Comparison of ENCODE assay signal across 30 cellular contexts in the genomic region with DNA sequence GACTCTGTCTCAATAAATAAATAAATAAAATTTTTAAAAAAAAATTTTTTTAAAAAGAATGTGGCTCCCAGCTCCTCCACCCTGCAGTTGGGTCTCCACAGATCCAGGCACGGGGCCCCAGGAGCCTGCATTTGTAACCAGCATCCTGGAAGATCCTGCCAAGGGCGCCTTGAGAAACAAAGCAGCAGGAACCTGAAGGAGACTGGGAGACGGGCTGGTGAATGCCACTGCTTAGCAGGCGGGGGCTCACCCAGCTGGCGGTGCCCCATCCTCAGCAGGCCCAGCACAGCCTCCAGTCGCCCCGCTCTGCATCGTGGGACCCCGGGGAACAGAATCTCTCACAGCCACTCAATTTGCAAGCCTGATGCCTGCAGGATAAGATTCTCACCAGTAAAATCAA.
"Had no signal": no experiment of that assay in that cellular context is flagged by ENCODE, and none has a peak within 500 bp of the region (broad histone marks: within the 10 kb centered on the region; RNA-seq: fewer than 3 reads in every experiment).

No MANE protein-coding gene starts in this region.

- H3K27me3 Mint-ChIP-seq: activated B cell treated with CpG ODN at 0.5 μM for 24 hours; activated CD8-positive, alpha-beta T cell treated with anti-CD3 and anti-CD28 coated beads for 36 hours; activated naive CD4-positive, alpha-beta T cell treated with anti-CD3 and anti-CD28 coated beads, Interleukin-2, amount 10 ng/mL, durations not matched to agents 7 days and 5 days; activated naive CD8-positive, alpha-beta T cell treated with anti-CD3 and anti-CD28 coated beads, Interleukin-2, amount 10 ng/mL, durations not matched to agents 7 days and 5 days; activated T-helper 17 cell treated with anti-CD3 and anti-CD28 coated beads, Interleukin-2, amount 50 U/mL, for 72 hours; T-cell had no signal

- H3K36me3 ChIP-seq: brain microvascular endothelial cell, esophagus squamous epithelium, gastroesophageal sphincter, WERI-Rb-1 had no signal

- H3K36me3 Mint-ChIP-seq: activated naive CD4-positive, alpha-beta T cell treated with anti-CD3 and anti-CD28 coated beads, Interleukin-2, amount 10 ng/mL, durations not matched to agents 7 days and 5 days; activated naive CD4-positive, alpha-beta T cell treated with anti-CD3 and anti-CD28 coated beads, Interleukin-2, amount 50 U/mL, for 72 hours; activated naive CD8-positive, alpha-beta T cell treated with anti-CD3 and anti-CD28 coated beads, Interleukin-2, amount 10 ng/mL, durations not matched to agents 7 days and 5 days; T-cell had no signal

- H3K9me3 Mint-ChIP-seq: activated B cell treated with CpG ODN at 0.5 μM for 24 hours; activated CD8-positive, alpha-beta T cell treated with anti-CD3 and anti-CD28 coated beads for 36 hours; activated naive CD4-positive, alpha-beta T cell treated with anti-CD3 and anti-CD28 coated beads, Interleukin-2, amount 50 U/mL, for 72 hours; activated naive CD8-positive, alpha-beta T cell treated with anti-CD3 and anti-CD28 coated beads, Interleukin-2, amount 10 ng/mL, durations not matched to agents 7 days and 5 days; activated T-helper 17 cell treated with anti-CD3 and anti-CD28 coated beads, Interleukin-2, amount 50 U/mL, for 72 hours; effector memory CD8-positive, alpha-beta T cell; T-helper 1 cell treated with Interleukin-12 subunit alpha and Interleukin-12 subunit beta and Interleukin-4 antibody, amounts not matched to agents 30 μg/mL and 1 μg/mL, for 36 hours; T-helper 2 cell treated with Interferon-gamma antibody and Interleukin-4, amounts not matched to agents 5 μg/mL and 100 μg/mL, for 36 hours had no signal

- H3K27ac ChIP-seq: brain microvascular endothelial cell, epithelial cell of prostate, esophagus squamous epithelium, gastroesophageal sphincter, WERI-Rb-1 had no signal

- H3K27me3 ChIP-seq: brain microvascular endothelial cell, esophagus squamous epithelium had no signal

- DNase-seq: activated B cell treated with CpG ODN at 0.5 μM for 24 hours; activated CD4-positive, alpha-beta T cell treated with anti-CD3 and anti-CD28 coated beads for 48 hours; activated CD4-positive, alpha-beta T cell treated with anti-CD3 and anti-CD28 coated beads, Interleukin-2, amount 50 U/mL, for 1 hour; activated CD4-positive, alpha-beta T cell treated with anti-CD3 and anti-CD28 coated beads, Interleukin-2, amount 50 U/mL, for 48 hours; activated CD8-positive, alpha-beta memory T cell treated with anti-CD3 and anti-CD28 coated beads for 24 hours; activated CD8-positive, alpha-beta T cell treated with anti-CD3 and anti-CD28 coated beads for 36 hours; activated gamma-delta T cell; activated naive CD4-positive, alpha-beta T cell; activated naive CD4-positive, alpha-beta T cell treated with anti-CD3 and anti-CD28 coated beads, Interleukin-2, amount 10 ng/mL, durations not matched to agents 7 days and 5 days; activated naive CD8-positive, alpha-beta T cell treated with anti-CD3 and anti-CD28 coated beads, Interleukin-2, amount 10 ng/mL, durations not matched to agents 7 days and 5 days; activated T-cell treated with anti-CD3 and anti-CD28 coated beads, Interleukin-2, amount 50 U/mL, for 4 hours; brain microvascular endothelial cell; caudate nucleus; cortex of kidney; dermis blood vessel endothelial cell; effector CD4-positive, alpha-beta T cell; effector memory CD8-positive, alpha-beta T cell; esophagus squamous epithelium; foreskin melanocyte; SW 1271; T-cell; T1000; WERI-Rb-1 had no signal

- H3K4me1 Mint-ChIP-seq: activated B cell treated with CpG ODN at 0.5 μM for 24 hours; activated naive CD4-positive, alpha-beta T cell treated with anti-CD3 and anti-CD28 coated beads, Interleukin-2, amount 10 ng/mL, durations not matched to agents 7 days and 5 days; activated naive CD8-positive, alpha-beta T cell treated with anti-CD3 and anti-CD28 coated beads, Interleukin-2, amount 10 ng/mL, durations not matched to agents 7 days and 5 days; activated T-helper 17 cell treated with anti-CD3 and anti-CD28 coated beads, Interleukin-2, amount 50 U/mL, for 72 hours; T-cell had no signal

- H3K9me3 ChIP-seq: esophagus squamous epithelium, gastroesophageal sphincter had no signal

- H3K27ac Mint-ChIP-seq: activated B cell treated with CpG ODN at 0.5 μM for 24 hours; activated CD8-positive, alpha-beta T cell treated with anti-CD3 and anti-CD28 coated beads for 36 hours; activated naive CD4-positive, alpha-beta T cell treated with anti-CD3 and anti-CD28 coated beads, Interleukin-2, amount 10 ng/mL, durations not matched to agents 7 days and 5 days; activated naive CD8-positive, alpha-beta T cell treated with anti-CD3 and anti-CD28 coated beads, Interleukin-2, amount 10 ng/mL, durations not matched to agents 7 days and 5 days; activated T-helper 17 cell treated with anti-CD3 and anti-CD28 coated beads, Interleukin-2, amount 50 U/mL, for 72 hours; effector memory CD8-positive, alpha-beta T cell; T-cell; T-helper 1 cell treated with Interleukin-12 subunit alpha and Interleukin-12 subunit beta and Interleukin-4 antibody, amounts not matched to agents 30 μg/mL and 1 μg/mL, for 36 hours; T-helper 2 cell treated with Interferon-gamma antibody and Interleukin-4, amounts not matched to agents 5 μg/mL and 100 μg/mL, for 36 hours had no signal

- H3K4me1 ChIP-seq: esophagus squamous epithelium, gastroesophageal sphincter had no signal

- H3K4me3 ChIP-seq: esophagus squamous epithelium, gastroesophageal sphincter had no signal

- H3K4me3 Mint-ChIP-seq: activated B cell treated with CpG ODN at 0.5 μM for 24 hours; activated CD8-positive, alpha-beta T cell treated with anti-CD3 and anti-CD28 coated beads for 36 hours; activated naive CD4-positive, alpha-beta T cell treated with anti-CD3 and anti-CD28 coated beads, Interleukin-2, amount 10 ng/mL, durations not matched to agents 7 days and 5 days; activated naive CD8-positive, alpha-beta T cell treated with anti-CD3 and anti-CD28 coated beads, Interleukin-2, amount 10 ng/mL, durations not matched to agents 7 days and 5 days; activated T-cell treated with anti-CD3 and anti-CD28 coated beads, Interleukin-2, amount 50 U/mL, for 4 hours; activated T-helper 17 cell treated with anti-CD3 and anti-CD28 coated beads, Interleukin-2, amount 50 U/mL, for 72 hours; effector memory CD8-positive, alpha-beta T cell; T-cell; T-helper 1 cell treated with Interleukin-12 subunit alpha and Interleukin-12 subunit beta and Interleukin-4 antibody, amounts not matched to agents 30 μg/mL and 1 μg/mL, for 36 hours; T-helper 2 cell treated with Interferon-gamma antibody and Interleukin-4, amounts not matched to agents 5 μg/mL and 100 μg/mL, for 36 hours had no signal

- ATAC-seq: activated CD4-positive, CD25-positive, alpha-beta regulatory T cell treated with anti-CD3 and anti-CD28 coated beads, Interleukin-2, amount 50 U/mL, for 24 hours; activated CD8-positive, alpha-beta T cell treated with anti-CD3 and anti-CD28 coated beads for 36 hours; activated naive CD4-positive, alpha-beta T cell treated with anti-CD3 and anti-CD28 coated beads, Interleukin-2, amount 50 U/mL, for 72 hours; activated T-cell treated with anti-CD3 and anti-CD28 coated beads, Interleukin-2, amount 50 U/mL, for 4 hours; activated T-helper 17 cell treated with anti-CD3 and anti-CD28 coated beads, Interleukin-2, amount 50 U/mL, for 72 hours; effector memory CD8-positive, alpha-beta T cell; gastroesophageal sphincter; T-cell had no signal
